Comparison of ENCODE assay signal across 8 cellular contexts in genomic region chr17:55735784-55736405, GRCh38. TPM values are rescaled to one million over a fixed set of nuclear protein-coding genes. Genes with fewer than 3 reads are reported as not detected.
DNase-seq lines count a peak whose midpoint lies in the region; ATAC-seq, FAIRE-seq and TF ChIP-seq lines count a peak whose summit lies in the region.

No MANE protein-coding gene starts in this region.

- H3K4me2 ChIP-seq in OCI-LY1 (ENCODE audit: low read length) (no peak overlapping the region), GM12878 (ENCODE audit: control insufficient read depth, insufficient read depth) (no peak overlapping the region)

- in situ Hi-C loops in GM12878 (cut with MboI) = no loop called here

- TF ChIP-seq EP300 in GM12878 (IDR thresholded peaks at IDR 0.05; ENCODE audit: borderline replicate concordance in 1 of 2, control insufficient read depth in 1 of 2, low read depth in 2 of 2, low read length in 2 of 2) = no peak

- RAD21 ChIA-PET in GM12878 (lab: Charles Lee; ENCODE audit: unreplicated experiment) = no interaction called here

- ATAC-seq in GM21367 (IDR thresholded peaks at IDR 0.05; ENCODE audit: unreplicated experiment) (peak; percentile 55), GM12878 (peak; percentile 69), GM18498 (IDR thresholded peaks at IDR 0.05; ENCODE audit: unreplicated experiment) (no peak)

- DNase-seq in AG20443 (ENCODE audit: low spot score) (peak; percentile 61), GM12878 (ENCODE audit: low read depth, low spot score) (no peak), substantia nigra (lab: John Stamatoyannopoulos, UW) (no peak), putamen (ENCODE audit: low spot score) (no peak)

- FAIRE-seq in GM12878 (lab: Jason Lieb, UNC) = peak; percentile 41

- no peak overlapping the region for H3K4me3 ChIP-seq in OCI-LY1 (ENCODE audit: low read depth, low read length, poor library complexity, severe bottlenecking)
- no peak overlapping the region for H3K4me3 ChIP-seq in GM12878
- no peak overlapping the region for H3K4me3 ChIP-seq in liver (ENCODE audit: low read depth in 1 of 3, low read length in 3 of 3)

- H2AFZ ChIP-seq in OCI-LY1 (ENCODE audit: low read length) (no peak overlapping the region), GM12878 (ENCODE audit: control insufficient read depth, low read depth, low read length) (no peak overlapping the region)

- TF ChIP-seq RAD21 in GM12878 (IDR thresholded peaks at IDR 0.05; ENCODE audit: insufficient read depth, low read depth, low read length) = peak; percentile 35
- TF ChIP-seq RAD21 in liver (IDR thresholded peaks at IDR 0.05) = peak; percentile 77 to 90

- no peaks in the 10 kb centered on the region for H4K20me1 ChIP-seq in OCI-LY1 (ENCODE audit: insufficient read depth, low read length)
- no peaks in the 10 kb centered on the region for H4K20me1 ChIP-seq in GM12878 (ENCODE audit: control insufficient read depth, insufficient read depth)

- H3K9ac ChIP-seq in OCI-LY1 (ENCODE audit: low read length) (no peak overlapping the region), GM12878 (ENCODE audit: control insufficient read depth, insufficient read depth, low read length) (no peak overlapping the region), liver (ENCODE audit: low read depth in 1 of 2, low read length in 2 of 2) (no peak overlapping the region)

- H3K4me1 ChIP-seq in OCI-LY1 (ENCODE audit: insufficient read depth, low read length, severe bottlenecking) (no peaks in the 10 kb centered on the region), GM12878 (ENCODE audit: control insufficient read depth, insufficient read depth, low read length) (no peaks in the 10 kb centered on the region; the same call in 1 of the 2 replicates), liver (ENCODE audit: control insufficient read depth in 4 of 4, insufficient read depth in 4 of 4, low read length in 3 of 4) (peaks cover 2 to 31% (median 19%) of the 10 kb centered on the region in 4 donors)

- H3K27ac ChIP-seq in OCI-LY1 (ENCODE audit: low read depth, low read length, poor library complexity, severe bottlenecking) = no peak overlapping the region
- H3K27ac ChIP-seq in GM12878 (ENCODE audit: control insufficient read depth, insufficient read depth) = no peak overlapping the region
- H3K27ac ChIP-seq in liver (ENCODE audit: low read depth in 1 of 2, low read length in 2 of 2) = no peak overlapping the region
- H3K27ac ChIP-seq in substantia nigra (ENCODE audit: low read depth, low read length, poor library complexity, severe bottlenecking) = no peak overlapping the region

- H3K9me2 ChIP-seq in OCI-LY1 (ENCODE audit: low read depth, low read length) = no peaks in the 10 kb centered on the region

- no peaks in the 10 kb centered on the region for H3K79me2 ChIP-seq in OCI-LY1 (ENCODE audit: insufficient read depth, low read length)
- H3K79me2 ChIP-seq in GM12878 (ENCODE audit: control insufficient read depth, insufficient read depth, low read length) = no peaks in the 10 kb centered on the region

- H3K27me3 ChIP-seq in OCI-LY1 (ENCODE audit: insufficient read depth, low read length) = no peaks in the 10 kb centered on the region
- no peaks in the 10 kb centered on the region; a peak in 1 of 4 replicates for H3K27me3 ChIP-seq in GM12878 (replicated peaks in 1 of 2; ENCODE audit: control insufficient read depth in 2 of 2, insufficient read depth in 2 of 2, low read length in 1 of 2)
- H3K27me3 ChIP-seq in liver (ENCODE audit: control insufficient read depth in 4 of 4, insufficient read depth in 4 of 4, low read length in 3 of 4) = no peaks in the 10 kb centered on the region

- no peaks in the 10 kb centered on the region for H3K36me3 ChIP-seq in OCI-LY1 (ENCODE audit: insufficient read depth, low read length)
- no peaks in the 10 kb centered on the region for H3K36me3 ChIP-seq in GM12878 (ENCODE audit: control insufficient read depth in 2 of 2, insufficient read depth in 2 of 2, low read length in 1 of 2)
- H3K36me3 ChIP-seq in liver (ENCODE audit: control insufficient read depth in 4 of 4, insufficient read depth in 3 of 4, low read depth in 1 of 4, low read length in 3 of 4) = no peaks in the 10 kb centered on the region

- POLR2A ChIA-PET in GM12878 (lab: Charles Lee) = interaction anchor here (0.5 kb wide), 1 partner anchor 1863 kb away, joined by 3 read pairs; no protein-coding TSS in a partner anchor

- TF ChIP-seq CTCF in OCI-LY1 (IDR thresholded peaks at IDR 0.05; ENCODE audit: low read length) (peak; percentile 82), GM12878 (IDR thresholded peaks at IDR 0.05 in 2 of 3, conservative IDR thresholded peaks at IDR 0.05 in 1 of 3; ENCODE audit: control insufficient read depth in 2 of 3, extremely low read depth in 1 of 3, insufficient read depth in 1 of 3, low read depth in 3 of 3, low read length in 3 of 3) (peak; percentile 59 to 67 (median 63)), liver (IDR thresholded peaks at IDR 0.05; ENCODE audit: low read depth, low read length, missing input control) (peak; percentile 60)

- no peaks in the 10 kb centered on the region for H3K9me3 ChIP-seq in OCI-LY1 (ENCODE audit: low read length)
- no peaks in the 10 kb centered on the region for H3K9me3 ChIP-seq in GM12878 (replicated peaks; ENCODE audit: control insufficient read depth, insufficient read depth, low read length)
- H3K9me3 ChIP-seq in liver (ENCODE audit: control insufficient read depth in 4 of 4, low read length in 3 of 4) = no peaks in the 10 kb centered on the region

- SMC1A ChIA-PET in GM12878 (lab: Charles Lee; ENCODE audit: uncharacterized antibody, unreplicated experiment) = interaction anchor here (0.7 to 2.3 kb wide), 3 partner anchors 14 to 210 kb away, joined by 3 to 8 read pairs (median 4); partner anchors contain the start of gene TMEM100

- H3F3A ChIP-seq in OCI-LY1 (ENCODE audit: insufficient read depth, low read length) = no peaks in the 10 kb centered on the region

- intact Hi-C loops in GM12878 (cut with micrococcal nuclease; ENCODE audit: unreplicated experiment) = no loop called here

- TF ChIP-seq POLR2A in GM12878 (IDR thresholded peaks at IDR 0.05; ENCODE audit: low read depth, low read length) = no peak

- CTCF ChIA-PET in GM12878 (lab: Yijun Ruan, JAX) = interaction anchor here (0.7 to 4.5 kb wide), 17 partner anchors 12 to 386 kb away, joined by 3 to 30 read pairs (median 5); partner anchors contain the start of genes PCTP and TMEM100

- no TSS peak for BruUV-seq in GM12878 (replicated peaks; lab: Mats Ljungman, UMichigan)

- 14% methylated on average over 5 of the region's 5 CpGs for WGBS in GM12878 (ENCODE audit: insufficient coverage, insufficient replicate concordance, low lambda C conversion rate, missing lambda C conversion rate)
- 29% methylated on average over 5 of the region's 5 CpGs for WGBS in liver

TF ChIP-seq in GM12878, 131 proteins besides CTCF, POLR2A, EP300 and RAD21:
- TF ChIP-seq PML (IDR thresholded peaks at IDR 0.05; ENCODE audit: low read length) (no peak), SMC3 (IDR thresholded peaks at IDR 0.05; ENCODE audit: borderline replicate concordance, low read length) (peak; percentile 41; the same call in 1 of the 2 replicates), TCF12 (IDR thresholded peaks at IDR 0.05; ENCODE audit: low read depth, low read length) (no peak)

TF ChIP-seq in liver, 16 proteins besides CTCF, POLR2A, EP300 and RAD21:
- TF ChIP-seq RXRA (IDR thresholded peaks at IDR 0.05) (peak in 1 of 2 donors; percentile 30), TAF1 (conservative IDR thresholded peaks at IDR 0.05) (no peak), HNF4A (conservative IDR thresholded peaks at IDR 0.05) (peak; percentile 8 to 9)

RNA-seq across cellular contexts. Expression of gene TMEM100, which starts 13.2 kb away (rescaled TPM):
- total RNA-seq in GM12878 (2013; cell fraction: nucleolus; rRNA removed) = not detected in 2 replicates
- total RNA-seq in GM12878 (2014; rRNA removed) (not detected in 2 replicates), GM12878 (2014; rRNA removed; fragmentation: Illumina TruSeq; extraction: Trizol) (not detected in 2 replicates), GM12878 (2021) (not detected in 2 replicates), liver (1 to 10 TPM in 1 of 2 donors, under 1 TPM in 1; 0.09 to 4.8 TPM)
- polyA plus RNA-seq in GM12878 (2011; ENCODE audit: low read depth) = not detected
- polyA plus RNA-seq in GM12878 (2011; rRNA removed) (not detected in 2 replicates), GM12878 (2014; fragmentation: Illumina TruSeq; extraction: Trizol) (not detected in 2 replicates), GM12878 (2014; fragmentation: Nextera tagmentation; extraction: Ambion mirVana) (not detected), GM12878 (2014; rRNA removed) (not detected in 2 replicates), GM12878 (2016; fragmentation: Nextera tagmentation; extraction: Ambion mirVana) (not detected), liver (1 to 10 TPM; 2.2 to 2.4 TPM)
- polyA plus RNA-seq in GM12878 (2011; cell fraction: cytosol; rRNA removed) = not detected in 2 replicates
- not detected in 2 replicates for polyA plus RNA-seq in GM12878 (2011; cell fraction: nucleus; rRNA removed)
- 0.08 TPM in 2 replicates for polyA plus RNA-seq in GM12878 (2012)
- not detected in 2 replicates for polyA minus RNA-seq in GM12878 (2011; rRNA and poly(A)+ RNA removed)
- polyA minus RNA-seq in GM12878 (2011; cell fraction: cytosol; rRNA and poly(A)+ RNA removed) = not detected in 2 replicates
- polyA minus RNA-seq in GM12878 (2011; cell fraction: nucleus; rRNA and poly(A)+ RNA removed) = not detected in 2 replicates

RNA-seq across cellular contexts. Expression of gene PCTP, which starts 15.0 kb away (rescaled TPM):
- 5.0 and 5.4 TPM in 2 replicates for total RNA-seq in GM12878 (2013; cell fraction: nucleolus; rRNA removed)
- total RNA-seq in GM12878 (2014; rRNA removed) = 3.2 and 4.1 TPM in 2 replicates
- total RNA-seq in GM12878 (2014; rRNA removed; fragmentation: Illumina TruSeq; extraction: Trizol) = 5.4 and 5.6 TPM in 2 replicates
- total RNA-seq in GM12878 (2021) = 3.7 and 5.1 TPM in 2 replicates
- polyA plus RNA-seq in GM12878 (2011; ENCODE audit: low read depth) = 9.2 TPM
- 26.8 and 32.2 TPM in 2 replicates for polyA plus RNA-seq in GM12878 (2011; rRNA removed)
- 19.4 and 21.2 TPM in 2 replicates for polyA plus RNA-seq in GM12878 (2011; cell fraction: cytosol; rRNA removed)
- 10.2 and 10.7 TPM in 2 replicates for polyA plus RNA-seq in GM12878 (2011; cell fraction: nucleus; rRNA removed)
- 8.6 and 10.8 TPM in 2 replicates for polyA plus RNA-seq in GM12878 (2012)
- polyA plus RNA-seq in GM12878 (2014; fragmentation: Illumina TruSeq; extraction: Trizol) = 6.5 and 7.7 TPM in 2 replicates
- 1 to 10 TPM; 1.4 to 2.5 TPM for polyA plus RNA-seq in GM12878 (2014; fragmentation: Nextera tagmentation; extraction: Ambion mirVana)
- 3.9 and 6.1 TPM in 2 replicates for polyA plus RNA-seq in GM12878 (2014; rRNA removed)
- 1 to 10 TPM; 2.5 to 3.6 TPM for polyA plus RNA-seq in GM12878 (2016; fragmentation: Nextera tagmentation; extraction: Ambion mirVana)
- 17.1 and 19.2 TPM in 2 replicates for polyA minus RNA-seq in GM12878 (2011; rRNA and poly(A)+ RNA removed)
- polyA minus RNA-seq in GM12878 (2011; cell fraction: cytosol; rRNA and poly(A)+ RNA removed) = 4.7 and 5.6 TPM in 2 replicates
- polyA minus RNA-seq in GM12878 (2011; cell fraction: nucleus; rRNA and poly(A)+ RNA removed) = 5.2 and 5.5 TPM in 2 replicates
- total RNA-seq in liver = 10 to 100 TPM; 25.0 to 79.0 TPM
- 10 to 100 TPM; 38.6 to 73.0 TPM for polyA plus RNA-seq in liver
